ENCODE assay signal across 1 cellular context in the genomic region with DNA sequence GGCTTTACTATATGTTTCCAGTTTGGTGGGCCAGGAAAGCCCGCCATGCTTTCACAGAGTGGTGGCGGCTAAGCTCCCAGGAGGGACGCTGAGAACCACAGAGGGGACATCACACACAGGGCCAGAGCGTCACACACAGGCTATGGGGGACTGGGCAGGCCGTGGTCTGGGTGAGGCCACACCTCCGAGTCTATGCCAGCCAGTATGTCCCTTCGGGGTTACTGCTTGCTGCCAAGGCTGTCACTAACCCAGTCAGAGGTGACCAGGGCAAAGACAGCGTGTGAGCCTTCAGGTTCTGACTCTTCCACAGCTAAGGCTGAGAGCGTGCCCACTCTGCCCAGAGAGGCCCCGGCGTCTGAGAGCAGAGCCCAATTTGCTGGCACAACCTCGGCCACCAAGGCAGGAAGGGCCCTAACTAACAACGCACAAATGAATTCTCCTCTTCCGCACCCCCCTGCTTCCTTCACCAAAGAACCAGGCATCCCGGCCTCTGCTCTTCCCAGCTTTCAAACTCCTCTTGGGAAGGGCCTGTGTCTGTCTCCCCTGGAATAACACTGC.
TF ChIP-seq lines count a peak whose summit lies in the region.

No MANE protein-coding gene starts in this region.

TF ChIP-seq in K562, 482 proteins besides CTCF, POLR2A, EP300 and RAD21:
- TF ChIP-seq KLF13 (tag; IDR thresholded peaks at IDR 0.05; ENCODE audit: borderline replicate concordance, low read depth) (no peak), ATF7 (IDR thresholded peaks at IDR 0.05) (no peak), SAP30 (IDR thresholded peaks at IDR 0.05; ENCODE audit: borderline replicate concordance, insufficient read depth, low read depth, low read length, poor library complexity, severe bottlenecking) (no peak), EP400 (IDR thresholded peaks at IDR 0.05) (no peak), CHD2 (IDR thresholded peaks at IDR 0.05; ENCODE audit: low read depth, low read length) (no peak), MBD2 (IDR thresholded peaks at IDR 0.05; ENCODE audit: borderline replicate concordance, low read depth) (no peak), RFX5 (IDR thresholded peaks at IDR 0.05; ENCODE audit: low read depth, low read length) (no peak), ZKSCAN1 (IDR thresholded peaks at IDR 0.05; ENCODE audit: low read depth, low read length) (no peak)
- TF ChIP-seq, protein P1, sequence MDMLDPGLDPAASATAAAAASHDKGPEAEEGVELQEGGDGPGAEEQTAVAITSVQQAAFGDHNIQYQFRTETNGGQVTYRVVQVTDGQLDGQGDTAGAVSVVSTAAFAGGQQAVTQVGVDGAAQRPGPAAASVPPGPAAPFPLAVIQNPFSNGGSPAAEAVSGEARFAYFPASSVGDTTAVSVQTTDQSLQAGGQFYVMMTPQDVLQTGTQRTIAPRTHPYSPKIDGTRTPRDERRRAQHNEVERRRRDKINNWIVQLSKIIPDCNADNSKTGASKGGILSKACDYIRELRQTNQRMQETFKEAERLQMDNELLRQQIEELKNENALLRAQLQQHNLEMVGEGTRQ (CRISPR knock-in tag; IDR thresholded peaks at IDR 0.05) = no peak
- TF ChIP-seq, protein P2, sequence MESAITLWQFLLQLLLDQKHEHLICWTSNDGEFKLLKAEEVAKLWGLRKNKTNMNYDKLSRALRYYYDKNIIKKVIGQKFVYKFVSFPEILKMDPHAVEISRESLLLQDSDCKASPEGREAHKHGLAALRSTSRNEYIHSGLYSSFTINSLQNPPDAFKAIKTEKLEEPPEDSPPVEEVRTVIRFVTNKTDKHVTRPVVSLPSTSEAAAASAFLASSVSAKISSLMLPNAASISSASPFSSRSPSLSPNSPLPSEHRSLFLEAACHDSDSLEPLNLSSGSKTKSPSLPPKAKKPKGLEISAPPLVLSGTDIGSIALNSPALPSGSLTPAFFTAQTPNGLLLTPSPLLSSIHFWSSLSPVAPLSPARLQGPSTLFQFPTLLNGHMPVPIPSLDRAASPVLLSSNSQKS (CRISPR knock-in tag; IDR thresholded peaks at IDR 0.05) = no peak
